In genomic region chr12:56119361-56119796, GRCh38 we compare ENCODE assay signal across 8 cellular contexts. TPM values are rescaled to one million over a fixed set of nuclear protein-coding genes. Genes with fewer than 3 reads are reported as not detected.
DNase-seq lines count a peak whose midpoint lies in the region; ATAC-seq and TF ChIP-seq lines count a peak whose summit lies in the region.

No MANE protein-coding gene starts in this region.

- ATAC-seq in GM21528 (IDR thresholded peaks at IDR 0.05; ENCODE audit: low FRiP score, unreplicated experiment), result no peak

- peak overlapping the region; percentile 64 for H3K27ac ChIP-seq in OCI-LY1 (ENCODE audit: low read depth, low read length, poor library complexity, severe bottlenecking)
- H3K27ac ChIP-seq in esophagus squamous epithelium, result peak overlapping the region; percentile 92 to 98 (median 94)
- peak overlapping the region; percentile 94 for H3K27ac ChIP-seq in muscle layer of colon (ENCODE audit: low read depth, low read length)
- H3K27ac ChIP-seq in stomach, result peak overlapping the region in 4 of 5 donors; percentile 95 to 97 (median 96)

- H3K9me3 ChIP-seq in OCI-LY1 (ENCODE audit: low read length) (no peaks in the 10 kb centered on the region), esophagus squamous epithelium (no peaks in the 10 kb centered on the region), muscle layer of colon (ENCODE audit: low read length) (no peaks in the 10 kb centered on the region), stomach (no peaks in the 10 kb centered on the region)

- H3K36me3 ChIP-seq in OCI-LY1 (ENCODE audit: insufficient read depth, low read length) (peaks cover 25% of the 10 kb centered on the region), esophagus squamous epithelium (peaks cover 4 to 20% (median 12%) of the 10 kb centered on the region in 3 donors), muscle layer of colon (ENCODE audit: insufficient read depth, low read length) (peaks cover 33% of the 10 kb centered on the region), stomach (peaks cover 11 to 37% (median 22%) of the 10 kb centered on the region in 4 donors)

- H3K4me1 ChIP-seq in OCI-LY1 (ENCODE audit: insufficient read depth, low read length, severe bottlenecking) (peaks cover 34% of the 10 kb centered on the region), esophagus squamous epithelium (peaks cover 16 to 45% (median 24%) of the 10 kb centered on the region in 3 donors), muscle layer of colon (ENCODE audit: insufficient read depth, low read length) (peaks cover 20% of the 10 kb centered on the region), stomach (peaks cover 18 to 57% (median 37%) of the 10 kb centered on the region in 4 donors)

- H3K27me3 ChIP-seq in OCI-LY1 (ENCODE audit: insufficient read depth, low read length) (no peaks in the 10 kb centered on the region), esophagus squamous epithelium (no peaks in the 10 kb centered on the region), muscle layer of colon (ENCODE audit: control insufficient read depth in 1 of 2, insufficient read depth in 2 of 2, low read length in 2 of 2) (no peaks in the 10 kb centered on the region), stomach (no peaks in the 10 kb centered on the region)

- DNase-seq in COR-L47 (lab: John Stamatoyannopoulos, UW), result peak; percentile 78
- DNase-seq in HuH-7.5 (ENCODE audit: low spot score), result peak; percentile 95
- DNase-seq in activated T-cell treated with anti-CD3 and anti-CD28 coated beads, Interleukin-2, amount 50 U/mL, for 48 hours, result peak; percentile 70
- DNase-seq in esophagus squamous epithelium (lab: John Stamatoyannopoulos, UW), result no peak
- DNase-seq in stomach, result peak; percentile 63

- peaks cover 7% of the 10 kb centered on the region for H3K79me2 ChIP-seq in OCI-LY1 (ENCODE audit: insufficient read depth, low read length)

- TF ChIP-seq CTCF in OCI-LY1 (IDR thresholded peaks at IDR 0.05; ENCODE audit: low read length) (peak; percentile 81), esophagus squamous epithelium (IDR thresholded peaks at IDR 0.05) (peak; percentile 81 to 89 (median 84)), stomach (IDR thresholded peaks at IDR 0.05) (peak in 5 of 7 experiments; percentile 44 to 93 (median 76))

- TF ChIP-seq POLR2A in esophagus squamous epithelium (IDR thresholded peaks at IDR 0.05), result no peak
- no peak for TF ChIP-seq POLR2A in stomach (IDR thresholded peaks at IDR 0.05)

- intact Hi-C loops in esophagus squamous epithelium (cut with DNase I) (no loop called here), stomach (cut with DNase I; ENCODE audit: low total_unique reads) (no loop called here)

- H3F3A ChIP-seq in OCI-LY1 (ENCODE audit: insufficient read depth, low read length), result peaks cover 10% of the 10 kb centered on the region; the same call in 1 of the 2 replicates

- no peak for TF ChIP-seq EP300 in stomach (IDR thresholded peaks at IDR 0.05)

- 0 to 5% methylated on average over 2 of the region's 2 CpGs for WGBS in esophagus squamous epithelium, 2 donors
- WGBS in stomach, 5 donors, result 0% methylated on average over 2 of the region's 2 CpGs

- H3K4me2 ChIP-seq in OCI-LY1 (ENCODE audit: low read length), result peak overlapping the region; percentile 92

- H3K9me2 ChIP-seq in OCI-LY1 (ENCODE audit: low read depth, low read length), result no peaks in the 10 kb centered on the region

- no peaks in the 10 kb centered on the region for H4K20me1 ChIP-seq in OCI-LY1 (ENCODE audit: insufficient read depth, low read length)

- H2AFZ ChIP-seq in OCI-LY1 (ENCODE audit: low read length), result no peak overlapping the region

- peak overlapping the region; percentile 95 for H3K4me3 ChIP-seq in OCI-LY1 (ENCODE audit: low read depth, low read length, poor library complexity, severe bottlenecking)
- peak overlapping the region in 2 of 4 donors; percentile 69 to 70 for H3K4me3 ChIP-seq in esophagus squamous epithelium
- peak overlapping the region in 1 of 2 donors; percentile 96 for H3K4me3 ChIP-seq in muscle layer of colon (ENCODE audit: low read depth in 1 of 2, low read length in 2 of 2)
- peak overlapping the region; percentile 69 to 79 (median 74) for H3K4me3 ChIP-seq in stomach

- H3K9ac ChIP-seq in OCI-LY1 (ENCODE audit: low read length) (peak overlapping the region; percentile 82; the same call in 1 of the 2 replicates), muscle layer of colon (ENCODE audit: low read length) (peak overlapping the region; percentile 80)

RNA-seq across cellular contexts. Expression of gene ZC3H10, which starts 1.3 kb away (rescaled TPM):
- total RNA-seq in esophagus squamous epithelium, result 1 to 10 TPM; 1.5 to 3.8 (median 2.3) TPM
- 1 to 10 TPM in 3 of 5 donors, under 1 TPM in 2; under 0.01 to 5.8 (median 3.1) TPM for total RNA-seq in stomach
- polyA plus RNA-seq in stomach, result 1 to 10 TPM; 1.5 to 2.2 (median 1.8) TPM

RNA-seq across cellular contexts. Expression of gene RPL41, which starts 2.9 kb away (rescaled TPM):
- total RNA-seq in esophagus squamous epithelium (1,000 to 10,000 TPM in 3 of 4 donors, 100 to 1,000 TPM in 1; 966 to 4,641 (median 3,066) TPM), stomach (1,000 to 10,000 TPM; 1,483 to 3,736 (median 1,919) TPM)
- 1,000 to 10,000 TPM; 5,931 to 8,449 (median 6,584) TPM for polyA plus RNA-seq in stomach

RNA-seq across cellular contexts. Expression of gene ESYT1, which starts 8.7 kb away (rescaled TPM):
- total RNA-seq in esophagus squamous epithelium, result 10 to 100 TPM; 42.6 to 70.8 (median 62.5) TPM
- total RNA-seq in stomach, result 100 to 1,000 TPM in 1 of 5 donors, 10 to 100 TPM in 4; 23.3 to 142 (median 63.7) TPM
- polyA plus RNA-seq in stomach, result 10 to 100 TPM in 2 of 3 donors, 1 to 10 TPM in 1; 8.6 to 32.8 (median 13.8) TPM

RNA-seq across cellular contexts. Expression of gene PA2G4, which starts 15.0 kb away (rescaled TPM):
- 100 to 1,000 TPM in 3 of 4 donors, 10 to 100 TPM in 1; 89.3 to 206 (median 176) TPM for total RNA-seq in esophagus squamous epithelium
- total RNA-seq in stomach, result 100 to 1,000 TPM in 2 of 5 donors, 10 to 100 TPM in 3; 33.8 to 144 (median 68.7) TPM
- polyA plus RNA-seq in stomach, result 100 to 1,000 TPM in 1 of 3 donors, 10 to 100 TPM in 2; 74.1 to 101 (median 95.1) TPM

RNA-seq across cellular contexts. Expression of gene MYL6B, which starts 33.0 kb away (rescaled TPM):
- total RNA-seq in esophagus squamous epithelium, result 10 to 100 TPM; 26.3 to 51.0 (median 37.8) TPM
- 10 to 100 TPM in 3 of 5 donors, 1 to 10 TPM in 1, not detected in 1; 4.9 to 24.3 (median 20.6) TPM for total RNA-seq in stomach
- 10 to 100 TPM; 53.4 to 98.1 (median 60.2) TPM for polyA plus RNA-seq in stomach
